Comparison of ENCODE assay signal across 15 cellular contexts in the genomic region with DNA sequence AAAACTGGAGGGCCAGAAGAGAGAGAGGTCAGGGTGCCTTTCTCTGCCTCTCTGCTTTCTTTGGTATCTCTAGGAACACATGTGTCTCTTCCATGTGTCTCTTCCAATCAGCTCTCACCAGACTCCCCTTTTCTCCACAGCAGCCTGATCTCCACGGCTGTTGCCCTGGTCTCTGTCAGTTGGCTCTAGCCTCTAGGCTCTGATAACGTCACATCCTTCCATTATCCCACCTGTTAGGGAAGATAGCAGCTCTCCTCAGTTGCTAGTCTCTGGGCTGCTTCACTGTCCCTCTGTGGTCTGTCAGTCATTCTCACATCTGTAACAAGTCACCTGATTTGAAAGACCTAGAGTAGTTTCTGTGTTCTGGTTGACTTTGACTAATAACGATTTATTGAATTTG.
"Had no signal": no experiment of that assay in that cellular context is flagged by ENCODE, and none has a peak within 500 bp of the region (broad histone marks: within the 10 kb centered on the region; RNA-seq: fewer than 3 reads in every experiment).

No MANE protein-coding gene starts in this region.

- H3K27ac Mint-ChIP-seq: natural killer cell, progenitor cell of endocrine pancreas, type B pancreatic cell had no signal

- H3K4me1 Mint-ChIP-seq: natural killer cell had no signal

- DNase-seq: dermis blood vessel endothelial cell; foreskin keratinocyte; natural killer cell; occipital lobe; pancreas; right cardiac atrium; small intestine; stimulated activated CD4-positive, alpha-beta T cell treated with anti-CD3 and anti-CD28 coated beads, Interleukin-12 subunit alpha, Interleukin-12 subunit beta, amount 100 ng/mL, for 4 hours; stimulated activated naive CD4-positive, alpha-beta T cell had no signal

- H3K4me2 ChIP-seq: hepatocyte had no signal

- H3K27me3 Mint-ChIP-seq: progenitor cell of endocrine pancreas, type B pancreatic cell had no signal

- H3K36me3 ChIP-seq: pancreas, thyroid gland had no signal

- H3K4me3 ChIP-seq: hepatocyte, pancreas, thyroid gland had no signal

- H3K4me1 ChIP-seq: foreskin keratinocyte, pancreas had no signal

- FAIRE-seq: colon, pancreas, small intestine, urothelium cell line had no signal

- ATAC-seq: foreskin keratinocyte, natural killer cell, pancreas, right cardiac atrium had no signal

- H3K27ac ChIP-seq: foreskin keratinocyte, hepatocyte, pancreas, thyroid gland had no signal

- H3K36me3 Mint-ChIP-seq: natural killer cell, type B pancreatic cell had no signal

- H3K79me2 ChIP-seq: hepatocyte had no signal

- H2AFZ ChIP-seq: hepatocyte had no signal

- H3K4me3 Mint-ChIP-seq: natural killer cell, type B pancreatic cell had no signal

- H3K9me3 ChIP-seq: pancreas, thyroid gland had no signal

- H3K27me3 ChIP-seq: foreskin keratinocyte, hepatocyte, pancreas, thyroid gland had no signal
